Comparison of ENCODE assay signal across 2 cellular contexts in the genomic region with DNA sequence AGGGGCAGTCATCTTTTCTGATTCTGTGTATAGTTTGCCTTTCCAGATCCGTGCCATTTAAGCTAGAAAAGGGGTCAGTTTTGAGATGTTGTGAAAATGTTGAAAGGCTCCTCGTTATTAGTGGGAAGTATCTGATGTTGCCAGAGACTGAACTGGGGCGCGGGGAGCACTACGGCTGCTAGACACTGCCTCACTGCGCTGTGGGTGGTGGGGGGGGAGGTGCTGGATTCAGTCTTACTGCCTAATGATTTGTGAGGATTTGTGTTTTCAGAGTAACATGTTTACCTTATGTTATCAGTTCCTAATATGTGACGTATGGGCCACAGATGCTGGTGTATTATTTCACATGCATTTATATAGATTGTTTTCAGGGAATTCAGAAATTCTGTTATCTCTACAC. TPM values are rescaled to one million over a fixed set of nuclear protein-coding genes. Genes with fewer than 3 reads are reported as not detected.
"Had no signal": no experiment of that assay in that cellular context is flagged by ENCODE, and none has a peak within 500 bp of the region (broad histone marks: within the 10 kb centered on the region; RNA-seq: fewer than 3 reads in every experiment).

No MANE protein-coding gene starts in this region.

RNA-seq across cellular contexts. Expression of a gene that starts 53.3 kb away (rescaled TPM):
- total RNA-seq: activated CD8-positive, alpha-beta memory T cell treated with anti-CD3 and anti-CD28 coated beads for 36 hours; T-helper 17 cell had no signal
